Comparison of ENCODE assay signal across 11 cellular contexts in the genomic region with DNA sequence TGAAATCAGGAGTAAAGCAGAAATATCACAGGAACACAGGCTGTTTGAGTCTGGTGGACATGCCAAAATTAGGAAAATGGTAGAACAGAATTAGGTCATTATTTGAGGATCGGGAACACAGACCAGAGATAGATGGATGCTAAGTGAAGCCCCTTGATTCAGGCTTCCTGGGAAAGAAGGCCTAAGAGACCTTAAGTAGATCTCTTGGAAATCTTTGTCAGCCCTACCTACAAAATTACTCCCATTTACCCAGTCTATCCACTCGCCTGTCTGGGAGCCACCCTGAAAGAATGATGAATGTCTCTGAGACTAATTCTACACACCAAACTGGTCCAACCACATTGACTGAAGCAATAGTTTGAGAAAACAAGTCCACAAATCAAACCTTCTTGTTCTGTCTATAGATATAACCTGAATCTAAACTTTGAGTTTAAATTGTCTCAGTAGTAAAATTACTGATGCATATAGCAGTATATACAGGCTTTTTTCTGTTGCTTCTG. TPM values are rescaled to one million over a fixed set of nuclear protein-coding genes. Genes with fewer than 3 reads are reported as not detected.
DNase-seq lines count a peak whose midpoint lies in the region; ATAC-seq and TF ChIP-seq lines count a peak whose summit lies in the region.
"Had no signal": no experiment of that assay in that cellular context is flagged by ENCODE, and none has a peak within 500 bp of the region (broad histone marks: within the 10 kb centered on the region; RNA-seq: fewer than 3 reads in every experiment).

No MANE protein-coding gene starts in this region.

- no peak for TF ChIP-seq CTCF in WERI-Rb-1 (IDR thresholded peaks at IDR 0.05; ENCODE audit: low read depth, low read length)

- H3K36me3 ChIP-seq in skeletal muscle tissue (ENCODE audit: control insufficient read depth in 3 of 3, insufficient read depth in 3 of 3, low read length in 3 of 3) (no peaks in the 10 kb centered on the region), WERI-Rb-1 (no peaks in the 10 kb centered on the region)

- ATAC-seq in esophagus mucosa (peak; percentile 93), HG03095 (IDR thresholded peaks at IDR 0.05; ENCODE audit: unreplicated experiment) (no peak)

- H3K4me3 ChIP-seq in skeletal muscle tissue (ENCODE audit: low read length in 3 of 3) (no peak overlapping the region), WERI-Rb-1 (ENCODE audit: low read depth, low read length) (no peak overlapping the region)

- H3K27me3 ChIP-seq in skeletal muscle tissue (ENCODE audit: control insufficient read depth in 3 of 3, insufficient read depth in 3 of 3, low read length in 3 of 3) = no peaks in the 10 kb centered on the region
- H3K27me3 ChIP-seq in WERI-Rb-1 (ENCODE audit: insufficient read depth, low read depth, severe bottlenecking) = no peaks in the 10 kb centered on the region

- peak overlapping the region; percentile 68 for H3K27ac ChIP-seq in skeletal muscle tissue (ENCODE audit: low read depth, low read length)
- no peak overlapping the region for H3K27ac ChIP-seq in WERI-Rb-1
- H3K27ac ChIP-seq: 22Rv1 had no signal

- no peaks in the 10 kb centered on the region for H3K9me3 ChIP-seq in skeletal muscle tissue (ENCODE audit: control insufficient read depth in 3 of 3, low read length in 3 of 3)
- H3K9me3 ChIP-seq in WERI-Rb-1 (ENCODE audit: severe bottlenecking) = no peaks in the 10 kb centered on the region

- no peak overlapping the region for H3K9ac ChIP-seq in skeletal muscle tissue (ENCODE audit: low read depth in 1 of 3, low read length in 3 of 3)

- H3K4me1 ChIP-seq in skeletal muscle tissue (ENCODE audit: control insufficient read depth in 3 of 3, insufficient read depth in 3 of 3, low read length in 3 of 3) = peaks cover 0 to 11% (median 0%) of the 10 kb centered on the region in 3 donors

- DNase-seq in DMS153 (lab: John Stamatoyannopoulos, UW) = peak; percentile 45
- DNase-seq in DMS153 treated with DMSO at 0.1 percent for 48 hours (lab: John Stamatoyannopoulos, UW; ENCODE audit: unreplicated experiment) = no peak
- DNase-seq in NCI-H510A treated with DMSO at 0.1 percent for 48 hours (lab: John Stamatoyannopoulos, UW) = peak; percentile 48
- no peak for DNase-seq in WERI-Rb-1
- DNase-seq in NCI-H1436 (lab: John Stamatoyannopoulos, UW) = no peak
- DNase-seq: activated gamma-delta T cell treated with Interleukin-2 at 50 U/mL for 16 hours, NCI-H524 had no signal

RNA-seq across cellular contexts. Expression of a gene that starts 36.6 kb away (rescaled TPM):
- 37.0 TPM for total RNA-seq in esophagus mucosa
- 41.8 TPM for total RNA-seq in skeletal muscle tissue

Comparison
In these comparisons a context has a peak if more than half of its experiments do, and no peak if none do; other contexts are left out.
1. DNase-seq: peak in DMS153 (single experiment) and NCI-H510A treated with DMSO at 0.1 percent for 48 hours (single experiment); none in DMS153 treated with DMSO at 0.1 percent for 48 hours (single experiment), WERI-Rb-1 (single experiment) and NCI-H1436 (single experiment).